22 cellular contexts compared by ENCODE assay signal in the genomic region with DNA sequence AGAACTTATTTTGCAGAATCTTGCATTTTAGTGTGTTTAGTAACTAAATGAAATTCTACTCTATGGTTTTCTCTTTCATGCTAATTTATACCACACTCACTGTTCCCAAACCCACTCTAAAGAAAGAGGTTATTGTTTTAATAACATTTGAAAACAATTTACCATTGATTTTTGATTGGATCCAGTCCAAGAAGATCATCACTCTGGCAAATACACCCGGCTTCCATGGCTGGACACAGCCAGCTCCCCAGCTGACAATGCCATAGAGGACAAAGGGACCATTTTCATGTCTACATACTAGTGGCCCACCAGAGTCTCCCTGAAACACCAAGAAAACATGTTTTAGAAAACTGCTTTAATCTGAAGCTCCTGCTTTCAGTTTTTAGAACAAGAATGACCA.
A peak's percentile ranks its signal among the peaks of the same experiment; 100 is the strongest.
DNase-seq lines count a peak whose midpoint lies in the region; ATAC-seq lines count a peak whose summit lies in the region.
"Had no signal": no experiment of that assay in that cellular context is flagged by ENCODE, and none has a peak within 500 bp of the region (broad histone marks: within the 10 kb centered on the region; RNA-seq: fewer than 3 reads in every experiment).

No MANE protein-coding gene starts in this region.

- H3K27ac ChIP-seq in angular gyrus (ENCODE audit: low read depth, low read length) (peak overlapping the region; percentile 85), substantia nigra (ENCODE audit: low read depth, low read length, poor library complexity, severe bottlenecking) (peak overlapping the region; percentile 86)
- H3K27ac ChIP-seq: Peyer's patch, right atrium auricular region, spleen had no signal

- DNase-seq in NCI-H1105 (lab: John Stamatoyannopoulos, UW) (peak; percentile 43), hypothalamus (lab: John Stamatoyannopoulos, UW) (peak in 38 of 51 donors; percentile 1 to 87 (median 24)), substantia nigra (lab: John Stamatoyannopoulos, UW) (peak in 45 of 49 donors; percentile 1 to 78 (median 39)), HuH-7.5 (ENCODE audit: low spot score) (no peak)
- DNase-seq: activated CD4-positive, alpha-beta T cell treated with anti-CD3 and anti-CD28 coated beads, Interleukin-2, amount 10 ng/mL, durations not matched to agents 24 days and 14 days; activated naive CD4-positive, alpha-beta T cell treated with anti-CD3 and anti-CD28 coated beads, Interleukin-2, amount 10 ng/mL, durations not matched to agents 7 days and 5 days; amniotic stem cell; CD4-positive, CD25-positive, alpha-beta regulatory T cell; IMR-90; naive thymus-derived CD8-positive, alpha-beta T cell; NCI-H2081 treated with DMSO at 0.1 percent for 48 hours; NCI-H446 treated with DMSO at 0.1 percent for 48 hours; NK-92 treated with Interleukin-12 subunit alpha and Interleukin-12 subunit beta, amount 100 ng/mL, for 24 hours; Peyer's patch; spleen; stimulated activated CD4-positive, alpha-beta T cell treated with anti-CD3 and anti-CD28 coated beads, Interleukin-2, amount 100 ng/mL, for 48 hours; T-helper 2 cell had no signal

- ATAC-seq in activated CD4-positive, CD25-positive, alpha-beta regulatory T cell treated with anti-CD3 and anti-CD28 coated beads, Interleukin-2, amount 50 U/mL, for 24 hours: no peak
- no peak for ATAC-seq in GM21723 (IDR thresholded peaks at IDR 0.05; ENCODE audit: unreplicated experiment)
- ATAC-seq: naive thymus-derived CD8-positive, alpha-beta T cell; stimulated activated memory B cell treated with anti-CD40 and anti-IgM and Interleukin-4, amounts not matched to agents 10 μg/mL and 1 μg/mL and 100 μg/mL, for 72 hours had no signal
